Comparison of ENCODE assay signal across 12 cellular contexts in the genomic region with DNA sequence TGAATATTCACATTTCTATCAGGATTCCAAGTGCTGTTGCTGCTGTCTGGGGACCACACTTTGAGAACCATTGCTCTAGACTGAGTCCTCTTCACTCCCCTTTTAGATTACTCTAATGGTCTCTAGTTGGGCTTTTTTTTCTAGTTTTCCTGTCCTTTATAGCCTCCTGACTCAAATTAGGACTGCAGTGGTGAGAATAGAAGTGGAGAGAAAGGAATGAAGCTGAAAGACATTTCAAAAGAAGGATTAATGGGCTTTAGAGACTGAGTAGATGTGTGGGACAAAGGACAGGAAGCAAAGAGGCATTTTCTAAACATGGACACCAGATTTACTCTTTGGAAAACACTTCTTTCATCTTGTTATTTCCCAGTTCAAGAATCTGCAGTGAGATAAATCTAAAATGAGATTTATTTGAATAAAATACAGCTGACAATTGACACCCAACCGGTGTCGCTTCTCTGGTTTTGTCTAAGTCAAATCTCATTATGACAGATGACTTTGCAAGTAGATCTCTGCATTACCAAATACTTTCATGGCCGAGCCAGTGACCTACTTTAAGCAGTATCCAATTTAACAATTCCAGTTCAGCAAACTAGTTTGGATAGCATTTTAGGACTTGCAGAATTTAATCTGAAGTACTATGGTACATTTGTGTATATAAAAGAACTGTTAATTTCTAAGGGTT.
A peak's percentile ranks its signal among the peaks of the same experiment; 100 is the strongest.
DNase-seq lines count a peak whose midpoint lies in the region; ATAC-seq and TF ChIP-seq lines count a peak whose summit lies in the region.
"Had no signal": no experiment of that assay in that cellular context is flagged by ENCODE, and none has a peak within 500 bp of the region (broad histone marks: within the 10 kb centered on the region; RNA-seq: fewer than 3 reads in every experiment).

No MANE protein-coding gene starts in this region.

- no peaks in the 10 kb centered on the region for H3K36me3 ChIP-seq in spleen

- POLR2A ChIA-PET in activated CD4-positive, alpha-beta T cell treated with anti-CD3 and anti-CD28 coated beads for 36 hours (lab: Charles Lee), result interaction anchor here (0.7 kb wide), 1 partner anchor 295 kb away, joined by 6 read pairs; no protein-coding TSS in a partner anchor

- H3K36me3 Mint-ChIP-seq in activated CD4-positive, alpha-beta T cell treated with anti-CD3 and anti-CD28 coated beads for 36 hours (ENCODE audit: low read depth), result no peaks in the 10 kb centered on the region
- H3K36me3 Mint-ChIP-seq in T-helper 17 cell (ENCODE audit: low read depth), result peaks cover 2% of the 10 kb centered on the region
- no peaks in the 10 kb centered on the region for H3K36me3 Mint-ChIP-seq in endothelial cell (ENCODE audit: low read depth, unreplicated experiment)

- CTCF ChIA-PET in activated CD4-positive, alpha-beta T cell treated with anti-CD3 and anti-CD28 coated beads for 36 hours (lab: Charles Lee), result no interaction called here

- TF ChIP-seq POLR2A in spleen (IDR thresholded peaks at IDR 0.05), result no peak
- no peak for TF ChIP-seq POLR2A in lower leg skin (IDR thresholded peaks at IDR 0.05)

- peaks cover 56% of the 10 kb centered on the region for H3K4me1 Mint-ChIP-seq in activated CD4-positive, alpha-beta T cell treated with anti-CD3 and anti-CD28 coated beads for 36 hours
- H3K4me1 Mint-ChIP-seq in T-helper 17 cell (peaks cover 39% of the 10 kb centered on the region), endothelial cell (ENCODE audit: unreplicated experiment) (peaks cover 3% of the 10 kb centered on the region)

- H3K27me3 Mint-ChIP-seq in activated CD4-positive, alpha-beta T cell treated with anti-CD3 and anti-CD28 coated beads for 36 hours, result no peaks in the 10 kb centered on the region
- H3K27me3 Mint-ChIP-seq in T-helper 17 cell (no peaks in the 10 kb centered on the region), endothelial cell (ENCODE audit: unreplicated experiment) (peaks cover 2% of the 10 kb centered on the region)

- H3K4me3 Mint-ChIP-seq in activated CD4-positive, alpha-beta T cell treated with anti-CD3 and anti-CD28 coated beads for 36 hours, result no peak overlapping the region
- H3K4me3 Mint-ChIP-seq in T-helper 17 cell (peak overlapping the region; percentile 63), endothelial cell (ENCODE audit: unreplicated experiment) (no peak overlapping the region)

- peak; percentile 58 for ATAC-seq in activated CD4-positive, alpha-beta T cell treated with anti-CD3 and anti-CD28 coated beads for 36 hours
- ATAC-seq in T-helper 17 cell, result no peak
- ATAC-seq in GM21529 (IDR thresholded peaks at IDR 0.05; ENCODE audit: unreplicated experiment), result no peak
- ATAC-seq: HCT116, sciatic nerve, SK-N-SH treated with all-trans-retinoic acid at 6 μM for 48 hours had no signal

- H3K27ac Mint-ChIP-seq in activated CD4-positive, alpha-beta T cell treated with anti-CD3 and anti-CD28 coated beads for 36 hours, result peak overlapping the region; percentile 86
- H3K27ac Mint-ChIP-seq in T-helper 17 cell (peak overlapping the region; percentile 73), endothelial cell (ENCODE audit: unreplicated experiment) (peak overlapping the region; percentile 44)

- H3K9me3 ChIP-seq in T-helper 17 cell (ENCODE audit: control insufficient read depth, low read length, poor library complexity, severe bottlenecking), result no peaks in the 10 kb centered on the region
- H3K9me3 ChIP-seq in spleen, result no peaks in the 10 kb centered on the region

- H3K4me3 ChIP-seq in spleen (no peak overlapping the region), lower leg skin (ENCODE audit: low read depth, poor library complexity, severe bottlenecking) (no peak overlapping the region)

- H3K9me3 Mint-ChIP-seq in activated CD4-positive, alpha-beta T cell treated with anti-CD3 and anti-CD28 coated beads for 36 hours (ENCODE audit: low read depth), result no peaks in the 10 kb centered on the region
- H3K9me3 Mint-ChIP-seq in endothelial cell (ENCODE audit: unreplicated experiment), result no peaks in the 10 kb centered on the region

- intact Hi-C loops in activated CD4-positive, alpha-beta T cell treated with anti-CD3 and anti-CD28 coated beads for 36 hours (cut with DNase I, micrococcal nuclease), result no loop called here
- intact Hi-C loops in spleen (cut with DNase I; ENCODE audit: low total_unique reads) (no loop called here), lower leg skin (cut with DNase I; ENCODE audit: low total_unique reads) (no loop called here)

- no peaks in the 10 kb centered on the region for H3K27me3 ChIP-seq in spleen (replicated peaks in 1 of 7)

- 48 to 70% (median 59%) methylated on average over 3 of the region's 3 CpGs for WGBS in spleen, 5 donors
- WGBS in lower leg skin, 2 donors, result 30 to 34% methylated on average over 3 of the region's 3 CpGs

- peaks cover 2 to 89% (median 32%) of the 10 kb centered on the region in 6 donors for H3K4me1 ChIP-seq in spleen

- TF ChIP-seq CTCF in endothelial cell (IDR thresholded peaks at IDR 0.05; ENCODE audit: unreplicated experiment), result no peak
- TF ChIP-seq CTCF in spleen (IDR thresholded peaks at IDR 0.05 in 8 of 11, conservative IDR thresholded peaks at IDR 0.05 in 3 of 11), result no peak
- no peak for TF ChIP-seq CTCF in lower leg skin (IDR thresholded peaks at IDR 0.05)

- peak; percentile 40 for DNase-seq in activated CD4-positive, alpha-beta T cell treated with anti-CD3 and anti-CD28 coated beads for 36 hours
- no peak for DNase-seq in activated CD4-positive, alpha-beta T cell treated with anti-CD3 and anti-CD28 coated beads for 48 hours
- no peak for DNase-seq in T-helper 17 cell
- no peak for DNase-seq in endothelial cell (ENCODE audit: low spot score)
- DNase-seq in spleen, result no peak
- DNase-seq in putamen (ENCODE audit: low spot score), result no peak
- no peak for DNase-seq in lower leg skin (ENCODE audit: low spot score in 2 of 2)
- DNase-seq: NCI-H2081 had no signal

- peak overlapping the region in 5 of 8 donors; percentile 5 to 43 (median 32) for H3K27ac ChIP-seq in spleen
